Comparison of ENCODE assay signal across 28 cellular contexts in the genomic region with DNA sequence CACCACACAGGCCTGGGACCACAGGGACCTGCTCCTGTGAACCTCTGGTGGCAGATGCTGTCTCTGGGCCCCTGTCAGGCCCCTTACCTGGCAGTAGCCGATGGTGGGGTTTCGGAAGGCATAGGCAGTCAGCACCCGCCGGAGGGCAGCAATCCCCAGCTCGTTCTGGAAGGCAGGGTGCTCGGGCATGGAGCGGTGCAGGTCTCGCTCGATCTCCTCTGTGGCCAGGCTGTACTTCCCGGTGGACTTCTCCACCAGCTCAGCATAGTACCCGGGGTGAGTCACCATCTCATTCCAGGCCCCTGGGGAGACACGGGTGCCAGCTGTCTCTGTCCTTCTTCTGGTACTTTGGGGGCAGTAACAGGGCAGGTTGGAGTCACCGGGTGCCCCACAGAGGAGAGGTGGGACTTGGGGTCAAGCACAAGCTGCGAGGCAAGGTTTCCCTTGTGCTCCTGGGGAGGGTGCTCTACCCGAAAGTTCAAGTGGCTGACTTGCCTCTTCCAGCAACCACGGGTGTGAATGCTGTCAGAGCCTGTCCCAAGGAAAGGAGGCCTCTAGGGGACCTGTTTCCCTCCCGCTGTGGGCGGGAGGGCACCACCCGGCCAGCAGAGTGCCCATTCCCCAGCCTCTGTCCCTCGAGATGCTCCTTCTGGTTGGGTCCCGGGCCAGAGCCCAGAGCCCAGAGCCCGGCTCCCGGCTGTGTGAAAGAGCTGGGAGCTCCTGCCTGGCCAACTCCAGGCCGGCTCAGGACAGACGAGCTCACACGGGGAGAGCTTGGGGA. TPM values are rescaled to one million over a fixed set of nuclear protein-coding genes. Genes with fewer than 3 reads are reported as not detected.
DNase-seq lines count a peak whose midpoint lies in the region; ATAC-seq, FAIRE-seq and TF ChIP-seq lines count a peak whose summit lies in the region.
"Had no signal": no experiment of that assay in that cellular context is flagged by ENCODE, and none has a peak within 500 bp of the region (broad histone marks: within the 10 kb centered on the region; RNA-seq: fewer than 3 reads in every experiment).

No MANE protein-coding gene starts in this region.

- TF ChIP-seq POLR2A in A549 (IDR thresholded peaks at IDR 0.05; ENCODE audit: low read length) = no peak
- no peak for TF ChIP-seq POLR2A in H1 (IDR thresholded peaks at IDR 0.05; ENCODE audit: control extremely low read depth in 1 of 2, low read depth in 2 of 2, low read length in 2 of 2)
- TF ChIP-seq POLR2A in thyroid gland (IDR thresholded peaks at IDR 0.05) = no peak

- H2BK20ac ChIP-seq in H9 (ENCODE audit: low read depth, low read length, poor library complexity, severe bottlenecking) (no peak overlapping the region), H1 (ENCODE audit: low read length) (no peak overlapping the region)

- POLR2A ChIA-PET in A549 (lab: Yijun Ruan, JAX) = no interaction called here
- POLR2A ChIA-PET in H1 (lab: Charles Lee; ENCODE audit: partially characterized antibody) = interaction anchor here (0.7 to 2.0 kb wide), 6 partner anchors 14 to 255 kb away, joined by 3 to 6 read pairs (median 3); partner anchors contain the start of gene HNRNPH1

- H3K9me3 ChIP-seq in A549 = peaks cover 13% of the 10 kb centered on the region
- H3K9me3 ChIP-seq in H9 (ENCODE audit: control insufficient read depth, low read depth, low read length) = peaks cover 5% of the 10 kb centered on the region
- peaks cover 4 to 12% of the 10 kb centered on the region in 2 experiments for H3K9me3 ChIP-seq in H1 (ENCODE audit: insufficient read depth in 2 of 2, low read depth in 1 of 2, low read length in 1 of 2)
- peaks cover 10% of the 10 kb centered on the region for H3K9me3 ChIP-seq in psoas muscle
- H3K9me3 ChIP-seq in thyroid gland = no peaks in the 10 kb centered on the region
- H3K9me3 ChIP-seq: neutrophil had no signal

- no peak overlapping the region for H4K8ac ChIP-seq in H9 (replicated peaks; ENCODE audit: insufficient read length, low read depth, low read length)
- H4K8ac ChIP-seq in H1 (ENCODE audit: extremely low read depth, insufficient read depth, low read length) = peak overlapping the region; percentile 85

- no peaks in the 10 kb centered on the region for H3K23me2 ChIP-seq in H9 (ENCODE audit: insufficient read length, low read depth, low read length, poor library complexity, severe bottlenecking)
- H3K23me2 ChIP-seq in H1 (ENCODE audit: low read depth, low read length) = 0 out of 2 replicates have a peak, but pooled peaks cover 2% of the 10 kb centered on the region

- H2AFZ ChIP-seq in H9 (ENCODE audit: low read length) (no peak overlapping the region), H1 (ENCODE audit: low read length) (no peak overlapping the region)

- H4K20me1 ChIP-seq in H9 (ENCODE audit: control insufficient read depth, insufficient read depth, insufficient read length) (no peaks in the 10 kb centered on the region), H1 (replicated peaks in 1 of 2; ENCODE audit: control insufficient read depth in 1 of 2, insufficient read depth in 2 of 2, low read length in 2 of 2) (peaks cover 1 to 4% of the 10 kb centered on the region in 2 experiments)

- H3K9ac ChIP-seq in H9 (ENCODE audit: extremely low read depth, insufficient read length, low read length) = no peak overlapping the region
- H3K9ac ChIP-seq in H1 (replicated peaks in 1 of 4; ENCODE audit: extremely low read depth in 1 of 4, low read depth in 3 of 4, low read length in 3 of 4) = no peak overlapping the region
- H3K9ac ChIP-seq: BLaER1 had no signal

- no peaks in the 10 kb centered on the region for H3K4me1 Mint-ChIP-seq in H9
- H3K4me1 Mint-ChIP-seq: activated naive CD4-positive, alpha-beta T cell treated with anti-CD3 and anti-CD28 coated beads, Interleukin-2, amount 10 ng/mL, durations not matched to agents 7 days and 5 days; WTC11 had no signal

- H2BK5ac ChIP-seq in H9 (ENCODE audit: insufficient read length, low read length) = no peak overlapping the region
- no peak overlapping the region for H2BK5ac ChIP-seq in H1 (ENCODE audit: low read depth, low read length)

- H3K27me3 Mint-ChIP-seq in H9 (ENCODE audit: low read depth) = peaks cover 1% of the 10 kb centered on the region; the same call in 1 of the 2 replicates
- H3K27me3 Mint-ChIP-seq: activated naive CD4-positive, alpha-beta T cell treated with anti-CD3 and anti-CD28 coated beads, Interleukin-2, amount 10 ng/mL, durations not matched to agents 7 days and 5 days; naive B cell; progenitor cell of endocrine pancreas had no signal

- H3K4me3 ChIP-seq in A549 (no peak overlapping the region), H1 (ENCODE audit: extremely low read depth in 1 of 4, insufficient read depth in 2 of 4, low read depth in 3 of 4, low read length in 4 of 4) (no peak overlapping the region), psoas muscle (no peak overlapping the region), thyroid gland (replicated peaks in 1 of 3) (no peak overlapping the region)
- H3K4me3 ChIP-seq: BLaER1, breast epithelium, heart right ventricle, vagina had no signal

- CTCF ChIA-PET in A549 (lab: Yijun Ruan, JAX) = interaction anchor here (0.8 to 2.5 kb wide), 2 partner anchors 9 to 30 kb away, joined by 3 to 7 read pairs; no protein-coding TSS in a partner anchor
- CTCF ChIA-PET in H1 (lab: Charles Lee; ENCODE audit: partially characterized antibody) = interaction anchor here (0.9 to 8.0 kb wide), 6 partner anchors 10 to 464 kb away, joined by 3 to 67 read pairs (median 6); no protein-coding TSS in a partner anchor

- no peak overlapping the region for H3K27ac Mint-ChIP-seq in H9
- H3K27ac Mint-ChIP-seq: activated naive CD4-positive, alpha-beta T cell treated with anti-CD3 and anti-CD28 coated beads, Interleukin-2, amount 10 ng/mL, durations not matched to agents 7 days and 5 days; activated T-cell treated with anti-CD3 and anti-CD28 coated beads, Interleukin-2, amount 50 U/mL, for 72 hours; progenitor cell of endocrine pancreas; WTC11 had no signal

- FAIRE-seq in A549 (lab: Jason Lieb, UNC) = no peak
- FAIRE-seq in H1 (lab: Jason Lieb, UNC) = no peak
- FAIRE-seq: colon had no signal

- no peak overlapping the region for H3K27ac ChIP-seq in A549
- no peak overlapping the region for H3K27ac ChIP-seq in H9 (ENCODE audit: insufficient read length, low read depth, low read length)
- H3K27ac ChIP-seq in H1 (ENCODE audit: low read depth, low read length) = no peak overlapping the region
- H3K27ac ChIP-seq in psoas muscle = peak overlapping the region; percentile 55
- H3K27ac ChIP-seq in thyroid gland = no peak overlapping the region
- H3K27ac ChIP-seq: BLaER1, breast epithelium, epithelial cell of prostate, heart right ventricle, neutrophil, vagina had no signal

- ATAC-seq in A549 (peak; percentile 9 to 15; a peak in 2 of 6 replicates), psoas muscle (peak; percentile 77 to 87 (median 80))
- ATAC-seq: activated T-cell treated with anti-CD3 and anti-CD28 coated beads, Interleukin-2, amount 50 U/mL, for 72 hours; Right ventricle myocardium inferior; WTC11 had no signal

- no peaks in the 10 kb centered on the region for H3K79me2 ChIP-seq in H9 (ENCODE audit: insufficient read depth, low read length)
- H3K79me2 ChIP-seq in H1 (ENCODE audit: control insufficient read depth in 1 of 2, insufficient read depth in 2 of 2, low read length in 2 of 2) = no peaks in the 10 kb centered on the region

- TF ChIP-seq RAD21 in A549 (conservative IDR thresholded peaks at IDR 0.05 in 1 of 2, IDR thresholded peaks at IDR 0.05 in 1 of 2) (no peak), H1 (IDR thresholded peaks at IDR 0.05 in 1 of 2, conservative IDR thresholded peaks at IDR 0.05 in 1 of 2; ENCODE audit: low read depth in 2 of 2, low read length in 2 of 2) (0 out of 4 replicates have a peak, but pooled peaks of 1 of the 2 experiments have one; percentile 15)

- no peak for DNase-seq in A549 (ENCODE audit: low read depth in 1 of 2, low spot score in 1 of 2)
- DNase-seq in H9 = no peak
- no peak for DNase-seq in H1 (ENCODE audit: low read depth in 1 of 2, low spot score in 2 of 2)
- no peak for DNase-seq in psoas muscle
- no peak for DNase-seq in globus pallidus (ENCODE audit: low spot score)
- DNase-seq in NK-92 (lab: John Stamatoyannopoulos, UW; ENCODE audit: unreplicated experiment) = no peak
- no peak for DNase-seq in thyroid gland
- no peak for DNase-seq in NCI-H2107 treated with DMSO at 0.1 percent for 48 hours (lab: John Stamatoyannopoulos, UW; ENCODE audit: unreplicated experiment)
- DNase-seq: activated CD4-positive, alpha-beta T cell treated with anti-CD3 and anti-CD28 coated beads, Interleukin-2, amount 50 U/mL, for 1 hour; activated naive CD4-positive, alpha-beta T cell treated with anti-CD3 and anti-CD28 coated beads, Interleukin-2, amount 10 ng/mL, durations not matched to agents 7 days and 5 days; activated T-cell treated with anti-CD3 and anti-CD28 coated beads, Interleukin-2, amount 50 U/mL, for 72 hours; amniotic stem cell; effector CD4-positive, alpha-beta T cell; heart right ventricle; mammary epithelial cell; naive B cell; NCI-H1417 treated with DMSO at 0.1 percent for 48 hours; NCI-H2107; stimulated activated naive CD4-positive, alpha-beta T cell treated with Interleukin-2 at 50 U/mL for 16 hours had no signal

- peaks cover 16 to 42% (median 41%) of the 10 kb centered on the region in 3 experiments for H3K36me3 Mint-ChIP-seq in H9 (ENCODE audit: insufficient read depth in 1 of 3, low read depth in 3 of 3)

- WGBS in A549 (ENCODE audit: missing lambda C conversion rate) = 91% methylated on average over 22 of the region's 26 CpGs
- WGBS in H9 (ENCODE audit: extremely low coverage, insufficient read length, low lambda C conversion rate) = no CpG with 5 or more reads among the region's 26 CpGs
- 94% methylated on average over 26 of the region's 26 CpGs; no CpG with 5 or more reads in 1 of the 2 experiments for whole genome bisulfite sequencing in H1 (ENCODE audit: extremely low coverage in 1 of 2, insufficient coverage in 1 of 2, insufficient read length in 1 of 2, insufficient replicate concordance in 2 of 2, low coverage in 1 of 2, low lambda C conversion rate in 2 of 2, missing lambda C conversion rate in 1 of 2), 2 experiments
- WGBS in psoas muscle, 3 donors = 70 to 78% (median 74%) methylated on average over 26 of the region's 26 CpGs
- 90 to 98% methylated on average over 9 of the region's 26 CpGs for WGBS in thyroid gland, 2 donors

- H4K91ac ChIP-seq in H9 (ENCODE audit: insufficient read length, low read depth, low read length) = no peak overlapping the region
- no peak overlapping the region for H4K91ac ChIP-seq in H1 (replicated peaks; ENCODE audit: insufficient read length, low read length)

- no peak overlapping the region for H3K4ac ChIP-seq in H9 (ENCODE audit: low read depth, low read length)
- H3K4ac ChIP-seq in H1 (replicated peaks; ENCODE audit: insufficient read length, low read depth, low read length) = no peak overlapping the region

- intact Hi-C loops in psoas muscle (cut with DNase I) (no loop called here), thyroid gland (cut with DNase I) (no loop called here)

- no peak for TF ChIP-seq CTCF in A549 (IDR thresholded peaks at IDR 0.05)
- TF ChIP-seq CTCF in H9 (conservative IDR thresholded peaks at IDR 0.05) = 0 out of 3 replicates have a peak, but pooled peaks have one; percentile 9
- no peak for TF ChIP-seq CTCF in H1 (IDR thresholded peaks at IDR 0.05; ENCODE audit: control extremely low read depth in 1 of 3, insufficient read depth in 1 of 3, low read depth in 1 of 3, low read length in 3 of 3)
- no peak for TF ChIP-seq CTCF in psoas muscle (IDR thresholded peaks at IDR 0.05)
- TF ChIP-seq CTCF in thyroid gland (IDR thresholded peaks at IDR 0.05) = no peak

- no peak overlapping the region for H2BK12ac ChIP-seq in H9 (ENCODE audit: insufficient read length, low read depth, low read length)
- no peak overlapping the region for H2BK12ac ChIP-seq in H1 (ENCODE audit: low read depth, low read length)

- H3K79me1 ChIP-seq in H9 (ENCODE audit: insufficient read depth, low read depth, low read length, poor library complexity, severe bottlenecking) (no peaks in the 10 kb centered on the region), H1 (ENCODE audit: low read depth, low read length) (no peaks in the 10 kb centered on the region)

- no peak overlapping the region for H4K5ac ChIP-seq in H9 (ENCODE audit: insufficient read length, low read depth, low read length)
- H4K5ac ChIP-seq in H1 (ENCODE audit: insufficient read length, low read depth, low read length) = no peak overlapping the region

- no peak overlapping the region for H3K4me2 ChIP-seq in A549
- no peak overlapping the region for H3K4me2 ChIP-seq in H9 (ENCODE audit: insufficient read depth, insufficient read length, low read length)
- no peak overlapping the region for H3K4me2 ChIP-seq in H1 (ENCODE audit: insufficient read depth in 1 of 2, low read depth in 2 of 2, low read length in 2 of 2)
- H3K4me2 ChIP-seq: BLaER1 had no signal

- no peak overlapping the region for H3K4me3 Mint-ChIP-seq in H9
- H3K4me3 Mint-ChIP-seq: activated naive CD4-positive, alpha-beta T cell treated with anti-CD3 and anti-CD28 coated beads, Interleukin-2, amount 10 ng/mL, durations not matched to agents 7 days and 5 days; activated T-cell treated with anti-CD3 and anti-CD28 coated beads, Interleukin-2, amount 50 U/mL, for 72 hours; naive B cell; WTC11 had no signal

- H2BK120ac ChIP-seq in H9 (ENCODE audit: low read depth, low read length, poor library complexity, severe bottlenecking) = no peak overlapping the region
- no peak overlapping the region for H2BK120ac ChIP-seq in H1 (replicated peaks; ENCODE audit: low read depth, low read length)

- peaks cover 12 to 14% of the 10 kb centered on the region in 2 experiments for H3K9me3 Mint-ChIP-seq in H9

- no peak overlapping the region for H3K23ac ChIP-seq in H9 (ENCODE audit: insufficient read length, low read depth, low read length)
- no peak overlapping the region for H3K23ac ChIP-seq in H1 (ENCODE audit: insufficient read length)

- TF ChIP-seq EP300 in A549 (IDR thresholded peaks at IDR 0.05) (no peak), H1 (IDR thresholded peaks at IDR 0.05; ENCODE audit: borderline replicate concordance in 1 of 2, low read depth in 2 of 2, low read length in 2 of 2) (no peak)

- H3K36me3 ChIP-seq in H1 (ENCODE audit: control insufficient read depth in 2 of 4, insufficient read depth in 4 of 4, low read length in 3 of 4) (peaks cover 0 to 24% (median 11%) of the 10 kb centered on the region in 4 experiments; a peak in 5 of 8 replicates), psoas muscle (ENCODE audit: insufficient read depth in 1 of 2, low read depth in 1 of 2) (peaks cover 0 to 70% of the 10 kb centered on the region in 2 donors), thyroid gland (peaks cover 27 to 31% of the 10 kb centered on the region in 2 donors)

- H3K18ac ChIP-seq in H9 (ENCODE audit: insufficient read length, low read depth, low read length) (no peak overlapping the region), H1 (ENCODE audit: extremely low read depth, low read length) (no peak overlapping the region)

- H3K27me3 ChIP-seq in H9 (ENCODE audit: insufficient read depth, low read length) = no peaks in the 10 kb centered on the region
- H3K27me3 ChIP-seq in H1 (replicated peaks in 1 of 4; ENCODE audit: control insufficient read depth in 3 of 4, extremely low read depth in 1 of 4, insufficient read depth in 3 of 4, low read length in 3 of 4) = no peaks in the 10 kb centered on the region
- H3K27me3 ChIP-seq in psoas muscle (ENCODE audit: insufficient read depth in 3 of 3, low read length in 2 of 3) = no peaks in the 10 kb centered on the region
- H3K27me3 ChIP-seq in thyroid gland = no peaks in the 10 kb centered on the region
- H3K27me3 ChIP-seq: BLaER1, breast epithelium, heart right ventricle, neutrophil, vagina had no signal

- H3T11ph ChIP-seq in H9 (ENCODE audit: low read length) = no peak overlapping the region

- H2AK5ac ChIP-seq in H9 (ENCODE audit: insufficient read length, low read length) (no peak overlapping the region), H1 (ENCODE audit: low read depth, low read length) (no peak overlapping the region)

- H2BK15ac ChIP-seq in H9 (ENCODE audit: low read depth, low read length) = no peak overlapping the region
- no peak overlapping the region for H2BK15ac ChIP-seq in H1 (ENCODE audit: low read length)

- H3K56ac ChIP-seq in H9 (ENCODE audit: insufficient read length, low read depth, low read length) (no peak overlapping the region), H1 (replicated peaks; ENCODE audit: insufficient read length, low read depth, low read length) (no peak overlapping the region)

- H3K4me1 ChIP-seq in A549 (no peaks in the 10 kb centered on the region), H9 (ENCODE audit: insufficient read depth, low read length) (no peaks in the 10 kb centered on the region), H1 (replicated peaks in 1 of 4; ENCODE audit: control insufficient read depth in 3 of 4, insufficient read depth in 4 of 4, low read length in 3 of 4) (no peaks in the 10 kb centered on the region), psoas muscle (peaks cover 12% of the 10 kb centered on the region), thyroid gland (no peaks in the 10 kb centered on the region)
- H3K4me1 ChIP-seq: BLaER1, breast epithelium, heart right ventricle had no signal

- H3K14ac ChIP-seq in H9 (ENCODE audit: insufficient read depth, low read length) = no peak overlapping the region
- H3K14ac ChIP-seq in H1 (ENCODE audit: insufficient read length) = no peak overlapping the region

RNA-seq across cellular contexts. Expression of gene MRNIP, which starts 19.8 kb away (rescaled TPM):
- polyA plus RNA-seq in A549 (2011; rRNA removed) (21.4 and 26.1 TPM in 2 replicates), A549 (2017; fragmentation: RNase III; extraction: RNeasy Plus Mini Kit Qiagen cat#74134 plus additional on column Dnase treatment) (29.7 to 35.9 TPM (median 30.5 TPM) in 3 replicates), H1 (2011; rRNA removed) (29.6 and 42.5 TPM in 2 replicates), psoas muscle (10 to 100 TPM; 20.4 to 30.4 (median 25.0) TPM)
- 19.4 and 20.7 TPM in 2 replicates for polyA plus RNA-seq in A549 (2012; cell fraction: cytosol; rRNA removed)
- 155 and 197 TPM in 2 replicates for polyA plus RNA-seq in A549 (2012; cell fraction: nucleus; rRNA removed)
- 12.2 and 13.2 TPM in 2 replicates for polyA minus RNA-seq in A549 (2011; rRNA and poly(A)+ RNA removed)
- total RNA-seq in H9 (2021) (30.4 and 31.1 TPM in 2 replicates), psoas muscle (1 to 10 TPM; 2.1 to 7.9 (median 5.1) TPM), thyroid gland (10 to 100 TPM; 37.1 to 68.2 (median 52.1) TPM)
- total RNA-seq in H1 (2021; fragmentation: NEBNext Ultra II Directional; extraction: Animal tissue kit (Norgen Biotek cat#: 25700)) = 22.2 and 29.6 TPM in 2 replicates
- polyA plus RNA-seq in H1 (2011; cell fraction: cytosol; rRNA removed) = 41.4 TPM
- 213 TPM for polyA plus RNA-seq in H1 (2011; cell fraction: nucleus; rRNA removed)
- 28.3 to 30.2 TPM (median 29.2 TPM) in 4 replicates for polyA plus RNA-seq in H1 (2012, experiment 1 of 2)
- polyA plus RNA-seq in H1 (2012, experiment 2 of 2) = 10.6 TPM
- 27.2 TPM for polyA plus RNA-seq in H1 (2013, experiment 1 of 2)
- polyA plus RNA-seq in H1 (2013, experiment 2 of 2) = 24.3 TPM
- polyA minus RNA-seq in H1 (2011; rRNA and poly(A)+ RNA removed) = 21.4 and 22.4 TPM in 2 replicates
- polyA minus RNA-seq in H1 (2011; cell fraction: cytosol; rRNA and poly(A)+ RNA removed) = 10.3 TPM
- 30.9 TPM for polyA minus RNA-seq in H1 (2011; cell fraction: nucleus; rRNA and poly(A)+ RNA removed)

RNA-seq across cellular contexts. Expression of gene TBC1D9B, which starts 29.3 kb away (rescaled TPM):
- polyA plus RNA-seq in A549 (2011; rRNA removed) = 37.2 and 45.2 TPM in 2 replicates
- polyA plus RNA-seq in A549 (2012; cell fraction: cytosol; rRNA removed) = 59.2 and 69.3 TPM in 2 replicates
- 163 and 186 TPM in 2 replicates for polyA plus RNA-seq in A549 (2012; cell fraction: nucleus; rRNA removed)
- 60.1 to 68.1 TPM (median 64.7 TPM) in 3 replicates for polyA plus RNA-seq in A549 (2017; fragmentation: RNase III; extraction: RNeasy Plus Mini Kit Qiagen cat#74134 plus additional on column Dnase treatment)
- 72.1 and 77.2 TPM in 2 replicates for polyA minus RNA-seq in A549 (2011; rRNA and poly(A)+ RNA removed)
- 57.0 and 62.1 TPM in 2 replicates for total RNA-seq in H9 (2021)
- 49.9 and 57.1 TPM in 2 replicates for total RNA-seq in H1 (2021; fragmentation: NEBNext Ultra II Directional; extraction: Animal tissue kit (Norgen Biotek cat#: 25700))
- polyA plus RNA-seq in H1 (2011; rRNA removed) = 33.6 and 46.3 TPM in 2 replicates
- 43.4 TPM for polyA plus RNA-seq in H1 (2011; cell fraction: cytosol; rRNA removed)
- 231 TPM for polyA plus RNA-seq in H1 (2011; cell fraction: nucleus; rRNA removed)
- polyA plus RNA-seq in H1 (2012, experiment 1 of 2) = 38.8 to 53.8 TPM (median 48.2 TPM) in 4 replicates
- polyA plus RNA-seq in H1 (2012, experiment 2 of 2) = 35.0 TPM
- polyA plus RNA-seq in H1 (2013, experiment 1 of 2) = 32.9 TPM
- polyA plus RNA-seq in H1 (2013, experiment 2 of 2) = 34.5 TPM
- polyA minus RNA-seq in H1 (2011; rRNA and poly(A)+ RNA removed) = 43.7 and 44.0 TPM in 2 replicates
- polyA minus RNA-seq in H1 (2011; cell fraction: cytosol; rRNA and poly(A)+ RNA removed) = 30.5 TPM
- 60.0 TPM for polyA minus RNA-seq in H1 (2011; cell fraction: nucleus; rRNA and poly(A)+ RNA removed)
- 10 to 100 TPM; 40.0 to 50.2 (median 41.9) TPM for total RNA-seq in psoas muscle
- 10 to 100 TPM; 30.1 to 47.7 (median 37.0) TPM for polyA plus RNA-seq in psoas muscle
- 100 to 1,000 TPM in 1 of 4 donors, 10 to 100 TPM in 3; 75.5 to 115 (median 94.3) TPM for total RNA-seq in thyroid gland

RNA-seq across cellular contexts. Expression of gene SQSTM1, which starts 57.7 kb away (rescaled TPM):
- polyA plus RNA-seq in A549 (2011; rRNA removed) (362 and 415 TPM in 2 replicates), A549 (2017; fragmentation: RNase III; extraction: RNeasy Plus Mini Kit Qiagen cat#74134 plus additional on column Dnase treatment) (529 to 625 TPM (median 606 TPM) in 3 replicates), H1 (2011; rRNA removed) (70.6 and 78.6 TPM in 2 replicates), psoas muscle (100 to 1,000 TPM; 463 to 917 (median 671) TPM)
- polyA plus RNA-seq in A549 (2012; cell fraction: cytosol; rRNA removed) = 377 and 435 TPM in 2 replicates
- 848 and 893 TPM in 2 replicates for polyA plus RNA-seq in A549 (2012; cell fraction: nucleus; rRNA removed)
- 233 and 259 TPM in 2 replicates for polyA minus RNA-seq in A549 (2011; rRNA and poly(A)+ RNA removed)
- total RNA-seq in H9 (2021) (144 and 147 TPM in 2 replicates), psoas muscle (1,000 to 10,000 TPM in 1 of 4 donors, 100 to 1,000 TPM in 3; 688 to 1,199 (median 831) TPM), thyroid gland (1,000 to 10,000 TPM in 1 of 4 donors, 100 to 1,000 TPM in 3; 649 to 1,146 (median 971) TPM)
- 98.6 and 110 TPM in 2 replicates for total RNA-seq in H1 (2021; fragmentation: NEBNext Ultra II Directional; extraction: Animal tissue kit (Norgen Biotek cat#: 25700))
- polyA plus RNA-seq in H1 (2011; cell fraction: cytosol; rRNA removed) = 63.7 TPM
- polyA plus RNA-seq in H1 (2011; cell fraction: nucleus; rRNA removed) = 97.6 TPM
- 73.2 to 115 TPM (median 98.8 TPM) in 4 replicates for polyA plus RNA-seq in H1 (2012, experiment 1 of 2)
- 98.7 TPM for polyA plus RNA-seq in H1 (2012, experiment 2 of 2)
- polyA plus RNA-seq in H1 (2013, experiment 1 of 2) = 54.2 TPM
- polyA plus RNA-seq in H1 (2013, experiment 2 of 2) = 53.0 TPM
- polyA minus RNA-seq in H1 (2011; rRNA and poly(A)+ RNA removed) = 39.1 and 39.8 TPM in 2 replicates
- 125 TPM for polyA minus RNA-seq in H1 (2011; cell fraction: cytosol; rRNA and poly(A)+ RNA removed)
- 167 TPM for polyA minus RNA-seq in H1 (2011; cell fraction: nucleus; rRNA and poly(A)+ RNA removed)
